24 cellular contexts compared by ENCODE assay signal in genomic region chr2:224334083-224334482, GRCh38.
"Had no signal": no experiment of that assay in that cellular context is flagged by ENCODE, and none has a peak within 500 bp of the region (broad histone marks: within the 10 kb centered on the region; RNA-seq: fewer than 3 reads in every experiment).

No MANE protein-coding gene starts in this region.

- H3K27me3 ChIP-seq: hepatocyte, neural progenitor cell, neutrophil, right atrium auricular region, tibial nerve, uterus had no signal

- H3K79me2 ChIP-seq: hepatocyte, parathyroid adenoma had no signal

- H3K27ac ChIP-seq: heart right ventricle, hepatocyte, neural progenitor cell, neutrophil, parathyroid adenoma, psoas muscle, right atrium auricular region, skin epidermis, tibial nerve, uterus had no signal

- H3K36me3 ChIP-seq: heart right ventricle, neural progenitor cell, neutrophil, right atrium auricular region, tibial nerve, uterus had no signal

- ATAC-seq: heart right ventricle; natural killer cell; psoas muscle; sciatic nerve; stimulated activated memory B cell treated with anti-CD40 and anti-IgM and Interleukin-4, amounts not matched to agents 10 μg/mL and 1 μg/mL and 100 μg/mL, for 72 hours; stimulated activated naive CD8-positive, alpha-beta T cell treated with anti-CD3 and anti-CD28 coated beads, Interleukin-15, amount 100 ng/mL, for 72 hours had no signal

- H2AFZ ChIP-seq: hepatocyte, neural progenitor cell, parathyroid adenoma had no signal

- H3K4me2 ChIP-seq: hepatocyte, neural progenitor cell had no signal

- H3K9me3 ChIP-seq: heart right ventricle, neutrophil, psoas muscle, right atrium auricular region, tibial nerve, uterus had no signal

- H3K4me3 ChIP-seq: heart right ventricle, hepatocyte, lung, neural progenitor cell, psoas muscle, right atrium auricular region, skin epidermis, tibial nerve, uterus had no signal

- DNase-seq: heart right ventricle; islet precursor cell; naive B cell; natural killer cell; nephron progenitor cell; occipital lobe; psoas muscle; stimulated activated CD4-positive, alpha-beta T cell treated with anti-CD3 and anti-CD28 coated beads, Interleukin-12 subunit alpha, Interleukin-12 subunit beta, amount 100 ng/mL, for 4 hours; stimulated activated CD4-positive, alpha-beta T cell treated with anti-CD3 and anti-CD28 coated beads, Interleukin-4, amount 100 ng/mL, for 4 hours; stimulated activated CD8-positive, alpha-beta memory T cell treated with anti-CD3 and anti-CD28 coated beads, Interleukin-4, amount 100 ng/mL, for 48 hours; stimulated activated naive CD4-positive, alpha-beta T cell treated with Interleukin-2 at 50 U/mL for 16 hours; stimulated activated naive CD8-positive, alpha-beta T cell treated with anti-CD3 and anti-CD28 coated beads, Interleukin-15, amount 100 ng/mL, for 72 hours; substantia nigra; uterus had no signal

- H3K9ac ChIP-seq: neural progenitor cell, parathyroid adenoma had no signal

- H3K4me1 ChIP-seq: heart right ventricle, neural progenitor cell, parathyroid adenoma, psoas muscle, right atrium auricular region, tibial nerve, uterus had no signal
